In genomic region chr11:35486446-35486845, GRCh38 we compare ENCODE assay signal across 19 cellular contexts. TPM values are rescaled to one million over a fixed set of nuclear protein-coding genes. Genes with fewer than 3 reads are reported as not detected.
DNase-seq lines count a peak whose midpoint lies in the region; FAIRE-seq and TF ChIP-seq lines count a peak whose summit lies in the region.
"Had no signal": no experiment of that assay in that cellular context is flagged by ENCODE, and none has a peak within 500 bp of the region (broad histone marks: within the 10 kb centered on the region; RNA-seq: fewer than 3 reads in every experiment).

No MANE protein-coding gene starts in this region.

- H3K9me3 ChIP-seq in AG04450 (ENCODE audit: control insufficient read depth, insufficient read depth, low read length) (peaks cover 6% of the 10 kb centered on the region; the same call in 1 of the 2 replicates), H9 (ENCODE audit: control insufficient read depth, low read depth, low read length) (no peaks in the 10 kb centered on the region), keratinocyte (ENCODE audit: control insufficient read depth, low read depth, low read length) (no peaks in the 10 kb centered on the region)
- H3K9me3 ChIP-seq: body of pancreas, colonic mucosa had no signal

- no peak overlapping the region for H3K4ac ChIP-seq in H9 (ENCODE audit: low read depth, low read length)

- H3K4me1 ChIP-seq in H9 (ENCODE audit: insufficient read depth, low read length) = no peaks in the 10 kb centered on the region
- no peaks in the 10 kb centered on the region for H3K4me1 ChIP-seq in keratinocyte (ENCODE audit: control insufficient read depth, extremely low read depth, insufficient read depth, low read length)
- H3K4me1 ChIP-seq: BLaER1 treated with 17β-estradiol and CSF1 and Interleukin-3, amounts not matched to agents 10 nM and 100 nM; colonic mucosa had no signal

- no peak for FAIRE-seq in keratinocyte (lab: Jason Lieb, UNC)

- peaks cover 23% of the 10 kb centered on the region for H3K27me3 Mint-ChIP-seq in H9 (ENCODE audit: low read depth)
- peaks cover 30% of the 10 kb centered on the region for H3K27me3 Mint-ChIP-seq in activated naive CD4-positive, alpha-beta T cell treated with anti-CD3 and anti-CD28 coated beads for 36 hours (ENCODE audit: low read depth)

- H2BK12ac ChIP-seq in H9 (ENCODE audit: insufficient read length, low read depth, low read length) = no peak overlapping the region

- H3K27ac Mint-ChIP-seq in H9 = no peak overlapping the region
- H3K27ac Mint-ChIP-seq in activated naive CD4-positive, alpha-beta T cell treated with anti-CD3 and anti-CD28 coated beads for 36 hours = no peak overlapping the region
- H3K27ac Mint-ChIP-seq: activated CD8-positive, alpha-beta memory T cell treated with anti-CD3 and anti-CD28 coated beads, Interleukin-2, amount 10 ng/mL, durations not matched to agents 7 days and 5 days; activated naive CD4-positive, alpha-beta T cell treated with anti-CD3 and anti-CD28 coated beads, Interleukin-2, amount 50 U/mL, for 24 hours; activated T-helper 1 cell treated with anti-CD3 and anti-CD28 coated beads, Interleukin-12 subunit alpha, Interleukin-12 subunit beta, Interleukin-2, Interleukin-4 antibody, amounts not matched to agents 30 ng/mL and 10 ng/mL and 1 ng/mL, durations not matched to agents 14 hours and 24 hours and 36 hours; T-helper 1 cell treated with Interleukin-12 subunit alpha and Interleukin-12 subunit beta and Interleukin-4 antibody, amounts not matched to agents 30 μg/mL and 1 μg/mL, for 36 hours had no signal

- peaks cover 19 to 20% of the 10 kb centered on the region in 2 experiments for H3K9me3 Mint-ChIP-seq in H9
- H3K9me3 Mint-ChIP-seq in activated naive CD4-positive, alpha-beta T cell treated with anti-CD3 and anti-CD28 coated beads for 36 hours = peaks cover 11% of the 10 kb centered on the region

- H4K20me1 ChIP-seq in H9 (ENCODE audit: control insufficient read depth, insufficient read depth, insufficient read length) (no peaks in the 10 kb centered on the region), keratinocyte (ENCODE audit: control insufficient read depth, extremely low read depth, insufficient read depth, low read length) (no peaks in the 10 kb centered on the region)
- H4K20me1 ChIP-seq: BLaER1 treated with 17β-estradiol and CSF1 and Interleukin-3, amounts not matched to agents 10 nM and 100 nM had no signal

- no peak overlapping the region for H3T11ph ChIP-seq in H9 (ENCODE audit: low read length)

- H3K27ac ChIP-seq in AG04450 (ENCODE audit: low read depth, low read length) = no peak overlapping the region
- H3K27ac ChIP-seq in H9 (ENCODE audit: insufficient read length, low read depth, low read length) = no peak overlapping the region
- no peak overlapping the region for H3K27ac ChIP-seq in keratinocyte (ENCODE audit: control insufficient read depth, insufficient read depth, low read length)
- H3K27ac ChIP-seq: BLaER1 treated with 17β-estradiol and CSF1 and Interleukin-3, amounts not matched to agents 10 nM and 100 nM; body of pancreas; colonic mucosa; KMS-11 had no signal

- dilution Hi-C loops in keratinocyte (cut with MboI; ENCODE audit: extremely low pct_ligation_motif_present, low sequenced_read_pairs) = no loop called here

- H2BK20ac ChIP-seq in H9 (ENCODE audit: low read depth, low read length, poor library complexity, severe bottlenecking) = no peak overlapping the region

- DNase-seq in AG04450 (ENCODE audit: low read depth, low spot score) (no peak), H9 (no peak), astrocyte of the cerebellum (ENCODE audit: low read depth) (no peak), keratinocyte (ENCODE audit: low read depth, low spot score) (no peak), amygdala (lab: John Stamatoyannopoulos, UW) (no peak), NCI-H146 treated with DMSO at 0.1 percent for 48 hours (lab: John Stamatoyannopoulos, UW; ENCODE audit: unreplicated experiment) (no peak), NCI-H524 (lab: John Stamatoyannopoulos, UW) (no peak)
- no peak for DNase-seq in activated naive CD4-positive, alpha-beta T cell treated with anti-CD3 and anti-CD28 coated beads for 36 hours
- DNase-seq: EL, mesendoderm had no signal

- peaks cover 6 to 25% (median 7%) of the 10 kb centered on the region in 3 experiments; a peak in 6 of 7 replicates for H3K36me3 Mint-ChIP-seq in H9 (ENCODE audit: insufficient read depth in 1 of 3, low read depth in 3 of 3)
- no peaks in the 10 kb centered on the region for H3K36me3 Mint-ChIP-seq in activated naive CD4-positive, alpha-beta T cell treated with anti-CD3 and anti-CD28 coated beads for 36 hours (ENCODE audit: low read depth)
- H3K36me3 Mint-ChIP-seq: activated CD8-positive, alpha-beta memory T cell treated with anti-CD3 and anti-CD28 coated beads, Interleukin-2, amount 10 ng/mL, durations not matched to agents 7 days and 5 days had no signal

- H3K79me2 ChIP-seq in H9 (ENCODE audit: insufficient read depth, low read length) = no peaks in the 10 kb centered on the region
- no peaks in the 10 kb centered on the region for H3K79me2 ChIP-seq in keratinocyte (ENCODE audit: control insufficient read depth, insufficient read depth, low read length)

- no peaks in the 10 kb centered on the region for H3K9me1 ChIP-seq in keratinocyte (ENCODE audit: control insufficient read depth, extremely low read depth, insufficient read depth, low read length)

- no peak overlapping the region for H3K4me3 Mint-ChIP-seq in H9
- no peak overlapping the region for H3K4me3 Mint-ChIP-seq in activated naive CD4-positive, alpha-beta T cell treated with anti-CD3 and anti-CD28 coated beads for 36 hours
- H3K4me3 Mint-ChIP-seq: activated CD8-positive, alpha-beta memory T cell treated with anti-CD3 and anti-CD28 coated beads, Interleukin-2, amount 10 ng/mL, durations not matched to agents 7 days and 5 days; activated naive CD4-positive, alpha-beta T cell treated with anti-CD3 and anti-CD28 coated beads, Interleukin-2, amount 50 U/mL, for 24 hours; activated T-helper 1 cell treated with anti-CD3 and anti-CD28 coated beads, Interleukin-12 subunit alpha, Interleukin-12 subunit beta, Interleukin-2, Interleukin-4 antibody, amounts not matched to agents 30 ng/mL and 10 ng/mL and 1 ng/mL, durations not matched to agents 14 hours and 24 hours and 36 hours; naive thymus-derived CD8-positive, alpha-beta T cell; T-helper 1 cell treated with Interleukin-12 subunit alpha and Interleukin-12 subunit beta and Interleukin-4 antibody, amounts not matched to agents 30 μg/mL and 1 μg/mL, for 36 hours had no signal

- H2AK5ac ChIP-seq in H9 (ENCODE audit: insufficient read length, low read length) = no peak overlapping the region

- no CpG with 5 or more reads among the region's 2 CpGs for WGBS in H9 (ENCODE audit: extremely low coverage, insufficient read length, low lambda C conversion rate)

- H4K5ac ChIP-seq in H9 (ENCODE audit: insufficient read length, low read depth, low read length) = no peak overlapping the region

- POLR2A ChIA-PET in AG04450 (lab: Yijun Ruan, JAX) = no interaction called here

- H3K23ac ChIP-seq in H9 (ENCODE audit: insufficient read length, low read depth, low read length) = no peak overlapping the region

- H3K36me3 ChIP-seq in keratinocyte (ENCODE audit: control insufficient read depth in 2 of 2, extremely low read depth in 1 of 2, insufficient read depth in 2 of 2, low read length in 2 of 2) = no peaks in the 10 kb centered on the region
- H3K36me3 ChIP-seq: BLaER1 treated with 17β-estradiol and CSF1 and Interleukin-3, amounts not matched to agents 10 nM and 100 nM; colonic mucosa had no signal

- in situ Hi-C loops in astrocyte of the cerebellum (cut with HindIII; ENCODE audit: low sequenced_read_pairs) = no loop called here

- H2BK120ac ChIP-seq in H9 (ENCODE audit: low read depth, low read length, poor library complexity, severe bottlenecking) = no peak overlapping the region

- TF ChIP-seq CTCF in AG04450 (IDR thresholded peaks at IDR 0.05; ENCODE audit: low read depth, low read length) (0 out of 2 replicates have a peak, but pooled peaks have one; percentile 13), H9 (conservative IDR thresholded peaks at IDR 0.05) (peak; percentile 15; the same call in 1 of the 3 replicates), astrocyte of the cerebellum (IDR thresholded peaks at IDR 0.05; ENCODE audit: low read depth, low read length, missing control alignments) (peak; percentile 14), keratinocyte (optimal IDR thresholded peaks at IDR 0.05 in 1 of 3, IDR thresholded peaks at IDR 0.05 in 1 of 3, conservative IDR thresholded peaks at IDR 0.05 in 1 of 3; ENCODE audit: extremely low read depth in 1 of 3, insufficient read depth in 2 of 3, low read length in 3 of 3) (peak in 2 of 3 experiments; percentile 9 to 15)

- CTCF ChIA-PET in AG04450 (lab: Charles Lee) = interaction anchor here (0.7 to 4.9 kb wide), 12 partner anchors 10 to 780 kb away, joined by 3 to 26 read pairs (median 8); partner anchors contain the start of gene PAMR1
- CTCF ChIA-PET in activated naive CD4-positive, alpha-beta T cell treated with anti-CD3 and anti-CD28 coated beads for 36 hours (lab: Charles Lee) = interaction anchor here (0.8 to 1.7 kb wide), 5 partner anchors 10 to 533 kb away, joined by 3 to 7 read pairs (median 3); no protein-coding TSS in a partner anchor

- no peak overlapping the region for H3K9ac ChIP-seq in H9 (ENCODE audit: extremely low read depth, insufficient read length, low read length)
- H3K9ac ChIP-seq in keratinocyte (ENCODE audit: control insufficient read depth, extremely low read depth, insufficient read depth, low read length) = no peak overlapping the region
- H3K9ac ChIP-seq: BLaER1 treated with 17β-estradiol and CSF1 and Interleukin-3, amounts not matched to agents 10 nM and 100 nM; KMS-11 had no signal

- H3K14ac ChIP-seq in H9 (ENCODE audit: insufficient read depth, low read length) = no peak overlapping the region

- H4K91ac ChIP-seq in H9 (ENCODE audit: insufficient read length, low read depth, low read length) = no peak overlapping the region

- no peak overlapping the region for H3K4me3 ChIP-seq in AG04450 (ENCODE audit: low read depth, low read length)
- no peak overlapping the region for H3K4me3 ChIP-seq in astrocyte of the cerebellum (ENCODE audit: low read depth, low read length)
- H3K4me3 ChIP-seq in keratinocyte (ENCODE audit: control insufficient read depth in 2 of 3, extremely low read depth in 1 of 3, insufficient read depth in 2 of 3, low read depth in 1 of 3, low read length in 3 of 3) = no peak overlapping the region
- H3K4me3 ChIP-seq: BLaER1 treated with 17β-estradiol and CSF1 and Interleukin-3, amounts not matched to agents 10 nM and 100 nM; body of pancreas; colonic mucosa had no signal

- no peaks in the 10 kb centered on the region for H3K79me1 ChIP-seq in H9 (ENCODE audit: insufficient read depth, low read depth, low read length, poor library complexity, severe bottlenecking)

- H3K27me3 ChIP-seq in AG04450 (ENCODE audit: control insufficient read depth, insufficient read depth, low read length) = no peaks in the 10 kb centered on the region
- H3K27me3 ChIP-seq in H9 (ENCODE audit: insufficient read depth, low read length) = no peaks in the 10 kb centered on the region; the same call in 1 of the 2 replicates
- H3K27me3 ChIP-seq in keratinocyte (ENCODE audit: control insufficient read depth, extremely low read depth, insufficient read depth, low read length) = no peaks in the 10 kb centered on the region
- H3K27me3 ChIP-seq: BLaER1 treated with 17β-estradiol and CSF1 and Interleukin-3, amounts not matched to agents 10 nM and 100 nM; body of pancreas; colonic mucosa had no signal

- H3K18ac ChIP-seq in H9 (ENCODE audit: insufficient read length, low read depth, low read length) = no peak overlapping the region

- H3K4me1 Mint-ChIP-seq in H9 = no peaks in the 10 kb centered on the region; a peak in 1 of 4 replicates
- no peaks in the 10 kb centered on the region for H3K4me1 Mint-ChIP-seq in activated naive CD4-positive, alpha-beta T cell treated with anti-CD3 and anti-CD28 coated beads for 36 hours (ENCODE audit: low read depth)
- H3K4me1 Mint-ChIP-seq: activated CD8-positive, alpha-beta memory T cell treated with anti-CD3 and anti-CD28 coated beads, Interleukin-2, amount 10 ng/mL, durations not matched to agents 7 days and 5 days; activated naive CD4-positive, alpha-beta T cell treated with anti-CD3 and anti-CD28 coated beads, Interleukin-2, amount 50 U/mL, for 24 hours; naive thymus-derived CD8-positive, alpha-beta T cell had no signal

- H3K56ac ChIP-seq in H9 (ENCODE audit: insufficient read length, low read depth, low read length) = no peak overlapping the region

- H3K23me2 ChIP-seq in H9 (ENCODE audit: insufficient read length, low read depth, low read length, poor library complexity, severe bottlenecking) = no peaks in the 10 kb centered on the region

- no peak overlapping the region for H2BK15ac ChIP-seq in H9 (ENCODE audit: low read depth, low read length)

- no peak overlapping the region for H2BK5ac ChIP-seq in H9 (ENCODE audit: insufficient read length, low read length)

- intact Hi-C loops in activated naive CD4-positive, alpha-beta T cell treated with anti-CD3 and anti-CD28 coated beads for 36 hours (cut with micrococcal nuclease) = loop anchor here (10.0 kb wide), 1 partner anchor 242 kb away; no protein-coding TSS in a partner anchor

- H3K4me2 ChIP-seq in H9 (ENCODE audit: insufficient read depth, insufficient read length, low read length) (no peak overlapping the region), keratinocyte (ENCODE audit: control insufficient read depth, extremely low read depth, insufficient read depth, low read depth, low read length) (no peak overlapping the region)
- H3K4me2 ChIP-seq: BLaER1 treated with 17β-estradiol and CSF1 and Interleukin-3, amounts not matched to agents 10 nM and 100 nM; KMS-11 had no signal

- H4K8ac ChIP-seq in H9 (replicated peaks; ENCODE audit: insufficient read length, low read depth, low read length) = no peak overlapping the region

- H2AFZ ChIP-seq in H9 (ENCODE audit: low read length) (no peak overlapping the region), keratinocyte (ENCODE audit: control insufficient read depth, low read length) (no peak overlapping the region)

RNA-seq across cellular contexts. Expression of gene PAMR1, which starts 39.0 kb away (rescaled TPM):
- polyA plus RNA-seq in AG04450 (2011; rRNA removed) (215 and 247 TPM in 2 replicates), keratinocyte (4.1 to 10.0 TPM (median 4.4 TPM) in 3 replicates)
- 171 and 216 TPM in 2 replicates for polyA minus RNA-seq in AG04450 (2011; rRNA and poly(A)+ RNA removed)
- 2.4 and 2.9 TPM in 2 replicates for total RNA-seq in H9 (2021)
- 3.7 TPM for polyA plus RNA-seq in keratinocyte (2011; ENCODE audit: low read depth)
- polyA plus RNA-seq in keratinocyte (2011; cell fraction: cytosol; rRNA removed) = 3.7 and 4.9 TPM in 2 replicates
- 12.1 and 16.1 TPM in 2 replicates for polyA plus RNA-seq in keratinocyte (2011; cell fraction: nucleus; rRNA removed)
- 3.2 and 14.2 TPM in 2 replicates for polyA plus RNA-seq in keratinocyte (2012; ENCODE audit: low replicate concordance)
- 3.8 to 14.5 TPM (median 3.9 TPM) in 3 replicates for polyA minus RNA-seq in keratinocyte
- 5.0 TPM for polyA minus RNA-seq in keratinocyte (2011; cell fraction: cytosol; rRNA and poly(A)+ RNA removed)
- polyA minus RNA-seq in keratinocyte (2011; cell fraction: nucleus; rRNA and poly(A)+ RNA removed) = 5.9 and 14.6 TPM in 2 replicates
- not detected for total RNA-seq in activated naive CD4-positive, alpha-beta T cell treated with anti-CD3 and anti-CD28 coated beads for 36 hours
- total RNA-seq: activated CD8-positive, alpha-beta memory T cell treated with anti-CD3 and anti-CD28 coated beads, Interleukin-2, amount 10 ng/mL, durations not matched to agents 7 days and 5 days; activated T-helper 1 cell treated with anti-CD3 and anti-CD28 coated beads, Interleukin-12 subunit alpha, Interleukin-12 subunit beta, Interleukin-2, Interleukin-4 antibody, amounts not matched to agents 30 ng/mL and 10 ng/mL and 1 ng/mL, durations not matched to agents 14 hours and 24 hours and 36 hours; naive thymus-derived CD8-positive, alpha-beta T cell had no signal
- polyA plus RNA-seq: naive thymus-derived CD8-positive, alpha-beta T cell had no signal
